In the genomic region with DNA sequence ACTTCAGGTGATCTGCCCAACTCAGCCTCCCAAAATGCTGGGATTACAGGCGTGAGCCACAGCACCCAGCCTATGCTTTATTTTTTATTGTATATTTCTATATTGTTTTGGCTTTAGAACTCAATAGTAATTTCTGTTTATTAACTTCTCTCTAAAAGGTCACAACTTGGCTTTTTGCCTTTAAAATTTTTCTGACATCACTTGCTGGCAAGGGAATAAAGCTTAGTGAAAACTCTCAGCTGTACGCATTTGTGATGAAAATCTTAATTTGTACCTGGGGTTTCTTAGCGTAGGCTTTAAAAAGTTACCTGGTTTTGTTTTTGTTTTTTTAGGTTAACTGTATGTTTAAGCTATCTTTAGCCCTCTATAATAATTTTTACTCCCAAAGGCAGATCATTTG, we compare ENCODE assay signal across 26 cellular contexts.
"Had no signal": no experiment of that assay in that cellular context is flagged by ENCODE, and none has a peak within 500 bp of the region (broad histone marks: within the 10 kb centered on the region; RNA-seq: fewer than 3 reads in every experiment).

No MANE protein-coding gene starts in this region.

- H3K9me3 ChIP-seq: body of pancreas, esophagus muscularis mucosa, heart right ventricle, left lung, neutrophil, right lobe of liver, tibial nerve had no signal

- H3K27me3 ChIP-seq: body of pancreas, cardiac muscle cell, esophagus muscularis mucosa, foreskin keratinocyte, heart right ventricle, left lung, neutrophil, right lobe of liver, tibial nerve had no signal

- H3K36me3 ChIP-seq: neutrophil, right lobe of liver had no signal

- H3K27ac Mint-ChIP-seq: activated CD4-positive, alpha-beta memory T cell treated with anti-CD3 and anti-CD28 coated beads, Interleukin-2, amount 10 ng/mL, durations not matched to agents 7 days and 5 days; activated CD4-positive, alpha-beta T cell treated with anti-CD3 and anti-CD28 coated beads, Interleukin-2, amount 10 ng/mL, durations not matched to agents 7 days and 5 days; activated naive CD4-positive, alpha-beta T cell treated with anti-CD3 and anti-CD28 coated beads, Interleukin-2, amount 10 ng/mL, durations not matched to agents 7 days and 5 days; activated naive CD8-positive, alpha-beta T cell treated with anti-CD3 and anti-CD28 coated beads, Interleukin-2, amount 10 ng/mL, durations not matched to agents 7 days and 5 days; activated T-cell treated with anti-CD3 and anti-CD28 coated beads, Interleukin-2, amount 50 U/mL, for 24 hours; nephron progenitor cell; progenitor cell of endocrine pancreas; T-helper 17 cell had no signal

- DNase-seq: activated CD4-positive, alpha-beta memory T cell treated with anti-CD3 and anti-CD28 coated beads, Interleukin-2, amount 10 ng/mL, durations not matched to agents 7 days and 5 days; activated CD4-positive, alpha-beta T cell treated with anti-CD3 and anti-CD28 coated beads, Interleukin-2, amount 10 ng/mL, durations not matched to agents 7 days and 5 days; activated CD4-positive, CD25-positive, alpha-beta regulatory T cell treated with anti-CD3 and anti-CD28 coated beads, Interleukin-2, amount 50 U/mL, for 72 hours; activated CD8-positive, alpha-beta memory T cell treated with anti-CD3 and anti-CD28 coated beads, Interleukin-2, amount 50 U/mL, for 48 hours; activated gamma-delta T cell; activated naive CD4-positive, alpha-beta T cell treated with anti-CD3 and anti-CD28 coated beads, Interleukin-2, amount 10 ng/mL, durations not matched to agents 7 days and 5 days; activated naive CD8-positive, alpha-beta T cell treated with anti-CD3 and anti-CD28 coated beads, Interleukin-2, amount 10 ng/mL, durations not matched to agents 7 days and 5 days; activated T-cell treated with anti-CD3 and anti-CD28 coated beads, Interleukin-2, amount 50 U/mL, for 24 hours; cortex of kidney; foreskin keratinocyte; heart right ventricle; left lung; naive B cell; nephron progenitor cell; right lobe of liver; stimulated activated CD4-positive, alpha-beta T cell treated with anti-CD3 and anti-CD28 coated beads, Interleukin-2, amount 100 ng/mL, for 48 hours; stimulated activated naive CD4-positive, alpha-beta T cell treated with Interleukin-2 at 50 U/mL for 16 hours; T-helper 17 cell; T1000 had no signal

- H3K4me3 Mint-ChIP-seq: activated CD4-positive, alpha-beta memory T cell treated with anti-CD3 and anti-CD28 coated beads, Interleukin-2, amount 10 ng/mL, durations not matched to agents 7 days and 5 days; activated CD4-positive, alpha-beta T cell treated with anti-CD3 and anti-CD28 coated beads, Interleukin-2, amount 10 ng/mL, durations not matched to agents 7 days and 5 days; activated naive CD4-positive, alpha-beta T cell treated with anti-CD3 and anti-CD28 coated beads, Interleukin-2, amount 10 ng/mL, durations not matched to agents 7 days and 5 days; activated naive CD8-positive, alpha-beta T cell treated with anti-CD3 and anti-CD28 coated beads, Interleukin-2, amount 10 ng/mL, durations not matched to agents 7 days and 5 days; activated T-cell treated with anti-CD3 and anti-CD28 coated beads, Interleukin-2, amount 50 U/mL, for 24 hours; naive B cell; nephron progenitor cell; T-helper 17 cell had no signal

- H3K27ac ChIP-seq: cardiac muscle cell, esophagus muscularis mucosa, foreskin keratinocyte, heart right ventricle, left lung, neutrophil, right lobe of liver, tibial nerve had no signal

- H3K4me1 Mint-ChIP-seq: naive B cell, nephron progenitor cell had no signal

- H3K4me3 ChIP-seq: body of pancreas, cardiac muscle cell, esophagus muscularis mucosa, heart right ventricle, left lung, lung, right lobe of liver, tibial nerve had no signal

- H3K4me1 ChIP-seq: body of pancreas, heart right ventricle, left lung, right lobe of liver, tibial nerve had no signal

- H3K9me3 Mint-ChIP-seq: activated CD4-positive, alpha-beta memory T cell treated with anti-CD3 and anti-CD28 coated beads, Interleukin-2, amount 10 ng/mL, durations not matched to agents 7 days and 5 days; activated CD4-positive, alpha-beta T cell treated with anti-CD3 and anti-CD28 coated beads, Interleukin-2, amount 10 ng/mL, durations not matched to agents 7 days and 5 days; activated naive CD4-positive, alpha-beta T cell treated with anti-CD3 and anti-CD28 coated beads, Interleukin-2, amount 10 ng/mL, durations not matched to agents 7 days and 5 days; activated naive CD8-positive, alpha-beta T cell treated with anti-CD3 and anti-CD28 coated beads, Interleukin-2, amount 10 ng/mL, durations not matched to agents 7 days and 5 days; activated T-cell treated with anti-CD3 and anti-CD28 coated beads, Interleukin-2, amount 50 U/mL, for 24 hours had no signal

- ATAC-seq: body of pancreas, foreskin keratinocyte, heart right ventricle, left lung, right lobe of liver, T-helper 17 cell had no signal

- H3K27me3 Mint-ChIP-seq: activated CD4-positive, alpha-beta memory T cell treated with anti-CD3 and anti-CD28 coated beads, Interleukin-2, amount 10 ng/mL, durations not matched to agents 7 days and 5 days; activated CD4-positive, alpha-beta T cell treated with anti-CD3 and anti-CD28 coated beads, Interleukin-2, amount 10 ng/mL, durations not matched to agents 7 days and 5 days; activated naive CD4-positive, alpha-beta T cell treated with anti-CD3 and anti-CD28 coated beads, Interleukin-2, amount 10 ng/mL, durations not matched to agents 7 days and 5 days; activated naive CD8-positive, alpha-beta T cell treated with anti-CD3 and anti-CD28 coated beads, Interleukin-2, amount 10 ng/mL, durations not matched to agents 7 days and 5 days; activated T-cell treated with anti-CD3 and anti-CD28 coated beads, Interleukin-2, amount 50 U/mL, for 24 hours; naive B cell; progenitor cell of endocrine pancreas; T-helper 17 cell had no signal
